ENCODE assay signal across 6 cellular contexts in genomic region chr7:22528537-22528936, GRCh38. TPM values are rescaled to one million over a fixed set of nuclear protein-coding genes. Genes with fewer than 3 reads are reported as not detected.
"Had no signal": no experiment of that assay in that cellular context is flagged by ENCODE, and none has a peak within 500 bp of the region (broad histone marks: within the 10 kb centered on the region; RNA-seq: fewer than 3 reads in every experiment).

No MANE protein-coding gene starts in this region.

RNA-seq across cellular contexts. Expression of gene STEAP1B, which starts 28.5 kb away (rescaled TPM):
- total RNA-seq: hepatocyte, kidney epithelial cell, left lobe of liver, mucosa of gallbladder had no signal
- polyA plus RNA-seq: immature natural killer cell; naive thymus-derived CD4-positive, alpha-beta T cell had no signal
